ENCODE assay signal across 10 cellular contexts in genomic region chr15:73800662-73801345, GRCh38. TPM values are rescaled to one million over a fixed set of nuclear protein-coding genes. Genes with fewer than 3 reads are reported as not detected.
DNase-seq lines count a peak whose midpoint lies in the region; ATAC-seq and TF ChIP-seq lines count a peak whose summit lies in the region.
"Had no signal": no experiment of that assay in that cellular context is flagged by ENCODE, and none has a peak within 500 bp of the region (broad histone marks: within the 10 kb centered on the region; RNA-seq: fewer than 3 reads in every experiment).

No MANE protein-coding gene starts in this region.

- no peak for TF ChIP-seq POLR2A in suprapubic skin (IDR thresholded peaks at IDR 0.05)

- in situ Hi-C loops in astrocyte of the spinal cord (cut with HindIII; ENCODE audit: low sequenced_read_pairs) = no loop called here

- H3K4me1 ChIP-seq in suprapubic skin = peaks cover 38% of the 10 kb centered on the region

- TF ChIP-seq EP300 in suprapubic skin (IDR thresholded peaks at IDR 0.05) = no peak

- H3K27ac ChIP-seq in suprapubic skin = peak overlapping the region; percentile 33
- H3K27ac ChIP-seq: SJSA1 had no signal

- H3K4me3 ChIP-seq in astrocyte of the spinal cord (ENCODE audit: low read depth, low read length) = no peak overlapping the region
- H3K4me3 ChIP-seq in suprapubic skin = no peak overlapping the region
- H3K4me3 ChIP-seq: SJSA1 had no signal

- H3K9me3 ChIP-seq in suprapubic skin = no peaks in the 10 kb centered on the region
- H3K9me3 ChIP-seq: SJSA1 had no signal

- DNase-seq in HT1080 (ENCODE audit: low read depth) (peak; percentile 86), astrocyte of the spinal cord (ENCODE audit: low read depth, low spot score) (peak; percentile 83), hippocampal formation (lab: John Stamatoyannopoulos, UW) (peak; percentile 43 to 61), suprapubic skin (ENCODE audit: low spot score in 2 of 2) (no peak), ecto neural progenitor cell (ENCODE audit: low spot score) (no peak)
- DNase-seq in stimulated activated CD4-positive, alpha-beta T cell treated with anti-CD3 and anti-CD28 coated beads, Interleukin-15, amount 100 ng/mL, for 24 hours = no peak
- DNase-seq in stimulated activated naive CD8-positive, alpha-beta T cell treated with anti-CD3 and anti-CD28 coated beads, Interleukin-15, Interleukin-2, amounts not matched to agents 100 U/mL and 50 U/mL, for 24 hours = no peak
- DNase-seq: GOT3 had no signal

- 31% methylated on average over 11 of the region's 11 CpGs for WGBS in suprapubic skin

- no peaks in the 10 kb centered on the region for H3K36me3 ChIP-seq in suprapubic skin
- H3K36me3 ChIP-seq: SJSA1 had no signal

- H3K27me3 ChIP-seq in suprapubic skin = no peaks in the 10 kb centered on the region
- H3K27me3 ChIP-seq: SJSA1 had no signal

- TF ChIP-seq CTCF in astrocyte of the spinal cord (IDR thresholded peaks at IDR 0.05; ENCODE audit: low read depth, low read length) (no peak), suprapubic skin (IDR thresholded peaks at IDR 0.05) (no peak)

- ATAC-seq in stimulated activated naive CD8-positive, alpha-beta T cell treated with anti-CD3 and anti-CD28 coated beads, Interleukin-15, Interleukin-2, amounts not matched to agents 100 U/mL and 50 U/mL, for 24 hours = no peak
- ATAC-seq in GM21825 (IDR thresholded peaks at IDR 0.05; ENCODE audit: unreplicated experiment) = no peak

RNA-seq across cellular contexts. Expression of gene INSYN1, which starts 47.7 kb away (rescaled TPM):
- total RNA-seq in HT1080 (2014; rRNA removed; shearing (Covaris generic)) = 0.53 and 1.1 TPM in 2 replicates
- polyA plus RNA-seq in HT1080 (2015; cell fraction: cytosol; rRNA removed) = 0.08 and 0.21 TPM in 2 replicates
- 0.01 and 0.51 TPM in 2 replicates for polyA plus RNA-seq in HT1080 (2015; cell fraction: nucleus; rRNA removed)
- 10 to 100 TPM; 22.7 to 70.1 (median 45.7) TPM for total RNA-seq in suprapubic skin
- total RNA-seq: SJSA1 had no signal

Comparison
In these comparisons a context has a peak if more than half of its experiments do, and no peak if none do; other contexts are left out.
1. DNase-seq: peak in HT1080 (single experiment), astrocyte of the spinal cord (single experiment) and hippocampal formation (2 of 2); none in suprapubic skin (0 of 2), stimulated activated CD4-positive, alpha-beta T cell treated with anti-CD3 and anti-CD28 coated beads, Interleukin-15, amount 100 ng/mL, for 24 hours (single experiment), ecto neural progenitor cell (single experiment) and stimulated activated naive CD8-positive, alpha-beta T cell treated with anti-CD3 and anti-CD28 coated beads, Interleukin-15, Interleukin-2, amounts not matched to agents 100 U/mL and 50 U/mL, for 24 hours (single experiment).
2. RNA of gene INSYN1, which starts 47.7 kb away (total RNA-seq): 22.7 to 70.1 TPM in suprapubic skin; 0.53 to 1.1 TPM in HT1080; every median in the first group is over 10 times any median in the second.